ENCODE assay signal across 10 cellular contexts in genomic region chr9:7791364-7791763, GRCh38.
"Had no signal": no experiment of that assay in that cellular context is flagged by ENCODE, and none has a peak within 500 bp of the region (broad histone marks: within the 10 kb centered on the region; RNA-seq: fewer than 3 reads in every experiment).

No MANE protein-coding gene starts in this region.

- H3K9me3 Mint-ChIP-seq: memory B cell had no signal

- H3K27me3 Mint-ChIP-seq: memory B cell had no signal

- H3K27ac Mint-ChIP-seq: memory B cell had no signal

- ATAC-seq: left lobe of liver, sciatic nerve had no signal

- DNase-seq: activated CD4-positive, alpha-beta T cell treated with anti-CD3 and anti-CD28 coated beads, Interleukin-2, amount 50 U/mL, for 4 hours; activated CD4-positive, CD25-positive, alpha-beta regulatory T cell treated with anti-CD3 and anti-CD28 coated beads, Interleukin-2, amount 50 U/mL, for 72 hours; activated naive CD4-positive, alpha-beta T cell; dorsolateral prefrontal cortex; glutamatergic neuron; stimulated activated CD4-positive, alpha-beta T cell treated with anti-CD3 and anti-CD28 coated beads, Interleukin-12 subunit alpha, Interleukin-12 subunit beta, amount 100 ng/mL, for 4 hours; T-helper 9 cell had no signal

- H3K4me3 Mint-ChIP-seq: memory B cell had no signal
